ENCODE assay signal across 24 cellular contexts in genomic region chr9:784202-784601, GRCh38. TPM values are rescaled to one million over a fixed set of nuclear protein-coding genes. Genes with fewer than 3 reads are reported as not detected.
"Had no signal": no experiment of that assay in that cellular context is flagged by ENCODE, and none has a peak within 500 bp of the region (broad histone marks: within the 10 kb centered on the region; RNA-seq: fewer than 3 reads in every experiment).

No MANE protein-coding gene starts in this region.

- ATAC-seq: activated T-helper 17 cell treated with anti-CD3 and anti-CD28 coated beads, Interleukin-2, amount 50 U/mL, for 72 hours; left lung; mucosa of descending colon had no signal

- H3K4me3 ChIP-seq: esophagus squamous epithelium, hepatocyte, left lung, mucosa of descending colon had no signal

- DNase-seq: activated B cell treated with CpG ODN at 0.5 μM for 24 hours; activated CD4-positive, alpha-beta memory T cell treated with anti-CD3 and anti-CD28 coated beads for 36 hours; activated CD4-positive, alpha-beta T cell treated with anti-CD3 and anti-CD28 coated beads for 4 hours; activated naive CD4-positive, alpha-beta T cell; activated naive CD8-positive, alpha-beta T cell treated with anti-CD3 and anti-CD28 coated beads, Interleukin-2, amount 10 ng/mL, durations not matched to agents 7 days and 5 days; activated T-cell treated with anti-CD3 and anti-CD28 coated beads for 4 hours; aorta; cerebellar nuclear complex; cortex of kidney; effector CD8-positive, alpha-beta T cell; esophagus squamous epithelium; left lung; mucosa of descending colon; naive B cell; stimulated activated CD4-positive, alpha-beta T cell treated with anti-CD3 and anti-CD28 coated beads, Interleukin-2, amount 100 ng/mL, for 24 hours; T-helper 1 cell; T-helper 9 cell had no signal

- H3K79me2 ChIP-seq: hepatocyte had no signal

- H3K27me3 ChIP-seq: esophagus squamous epithelium, hepatocyte, left lung had no signal

- H3K4me2 ChIP-seq: hepatocyte had no signal

- H3K4me1 ChIP-seq: esophagus squamous epithelium, left lung had no signal

- H2AFZ ChIP-seq: hepatocyte had no signal

- H3K27ac ChIP-seq: esophagus squamous epithelium, hepatocyte, left lung had no signal

- H3K36me3 ChIP-seq: esophagus squamous epithelium, left lung had no signal

- H3K9me3 ChIP-seq: esophagus squamous epithelium, mucosa of descending colon had no signal

RNA-seq across cellular contexts. Expression of gene DMRT1, which starts 57.3 kb away (rescaled TPM):
- total RNA-seq: activated B cell treated with CpG ODN at 0.5 μM for 24 hours; activated CD4-positive, alpha-beta memory T cell treated with anti-CD3 and anti-CD28 coated beads for 36 hours; activated naive CD8-positive, alpha-beta T cell treated with anti-CD3 and anti-CD28 coated beads, Interleukin-2, amount 10 ng/mL, durations not matched to agents 7 days and 5 days; aorta; esophagus squamous epithelium; hepatocyte; left lung; mucosa of descending colon; neural crest cell; osteoblast; progenitor cell of endocrine pancreas; skeletal muscle tissue; urinary bladder had no signal
- polyA plus RNA-seq: aorta, hepatocyte, urinary bladder had no signal
